33 cellular contexts compared by ENCODE assay signal in the genomic region with DNA sequence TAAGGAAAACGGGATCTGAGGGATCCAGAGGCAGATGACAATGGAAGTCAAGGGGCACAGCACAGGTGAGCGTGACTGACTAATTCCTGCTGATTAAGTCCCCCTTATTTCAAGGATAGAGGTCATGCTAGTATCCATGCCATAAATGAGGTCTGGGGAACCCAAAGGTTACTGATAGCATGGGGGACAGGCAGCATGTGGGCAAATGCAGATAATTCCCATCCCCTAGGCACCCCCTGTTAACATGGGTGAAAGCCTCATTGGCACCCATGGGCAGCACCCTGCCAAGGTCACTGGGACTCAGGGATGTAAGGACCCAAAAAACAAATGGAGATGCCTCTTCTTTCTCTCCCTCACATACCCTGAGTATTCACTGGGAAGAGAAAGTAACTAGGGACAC.
"Had no signal": no experiment of that assay in that cellular context is flagged by ENCODE, and none has a peak within 500 bp of the region (broad histone marks: within the 10 kb centered on the region; RNA-seq: fewer than 3 reads in every experiment).

No MANE protein-coding gene starts in this region.

- H3K9me3 ChIP-seq: adrenal gland, colonic mucosa had no signal

- H3K4me1 ChIP-seq: adrenal gland, breast epithelium, colonic mucosa had no signal

- DNase-seq: activated CD4-positive, alpha-beta memory T cell treated with anti-CD3 and anti-CD28 coated beads for 36 hours; activated CD4-positive, alpha-beta T cell treated with anti-CD3 and anti-CD28 coated beads for 36 hours; activated CD4-positive, alpha-beta T cell treated with anti-CD3 and anti-CD28 coated beads, Interleukin-2, amount 10 ng/mL, durations not matched to agents 24 days and 14 days; activated CD4-positive, CD25-positive, alpha-beta regulatory T cell; activated CD4-positive, CD25-positive, alpha-beta regulatory T cell treated with anti-CD3 and anti-CD28 coated beads, Interleukin-2, amount 50 U/mL, for 72 hours; activated CD8-positive, alpha-beta memory T cell treated with anti-CD3 and anti-CD28 coated beads, Interleukin-2, amount 10 ng/mL, durations not matched to agents 7 days and 5 days; activated CD8-positive, alpha-beta memory T cell treated with anti-CD3 and anti-CD28 coated beads, Interleukin-2, amount 50 U/mL, for 4 hours; activated CD8-positive, alpha-beta T cell treated with anti-CD3 and anti-CD28 coated beads, Interleukin-2, amount 10 ng/mL, durations not matched to agents 7 days and 5 days; activated effector memory CD4-positive, alpha-beta T cell treated with anti-CD3 and anti-CD28 coated beads, Interleukin-2, amount 50 U/mL, for 16 hours; activated naive CD4-positive, alpha-beta T cell treated with anti-CD3 and anti-CD28 coated beads for 36 hours; activated naive CD8-positive, alpha-beta T cell treated with anti-CD3 and anti-CD28 coated beads for 36 hours; activated naive CD8-positive, alpha-beta T cell treated with anti-CD3 and anti-CD28 coated beads, Interleukin-2, amount 50 U/mL, for 24 hours; activated T-cell treated with anti-CD3 and anti-CD28 coated beads, Interleukin-2, amount 50 U/mL, for 1 hour; activated T-cell treated with anti-CD3 and anti-CD28 coated beads, Interleukin-2, amount 50 U/mL, for 48 hours; amygdala; aorta; central memory CD4-positive, alpha-beta T cell; cerebellar nuclear complex; colonic mucosa; effector CD8-positive, alpha-beta T cell; foreskin fibroblast; T-helper 1 cell; T-helper 17 cell; T1000 had no signal

- H3K4me3 Mint-ChIP-seq: activated CD4-positive, alpha-beta memory T cell treated with anti-CD3 and anti-CD28 coated beads for 36 hours; activated CD4-positive, alpha-beta T cell treated with anti-CD3 and anti-CD28 coated beads for 36 hours; activated CD4-positive, alpha-beta T cell treated with anti-CD3 and anti-CD28 coated beads, Interleukin-2, amount 10 ng/mL, durations not matched to agents 24 days and 14 days; activated CD8-positive, alpha-beta memory T cell treated with anti-CD3 and anti-CD28 coated beads, Interleukin-2, amount 10 ng/mL, durations not matched to agents 7 days and 5 days; activated CD8-positive, alpha-beta T cell treated with anti-CD3 and anti-CD28 coated beads, Interleukin-2, amount 10 ng/mL, durations not matched to agents 7 days and 5 days; activated naive CD4-positive, alpha-beta T cell treated with anti-CD3 and anti-CD28 coated beads for 36 hours; activated naive CD4-positive, alpha-beta T cell treated with anti-CD3 and anti-CD28 coated beads, Interleukin-2, amount 50 U/mL, for 24 hours; activated naive CD8-positive, alpha-beta T cell treated with anti-CD3 and anti-CD28 coated beads for 36 hours; activated naive CD8-positive, alpha-beta T cell treated with anti-CD3 and anti-CD28 coated beads, Interleukin-2, amount 50 U/mL, for 24 hours; activated T-helper 1 cell treated with anti-CD3 and anti-CD28 coated beads, Interleukin-12 subunit alpha, Interleukin-12 subunit beta, Interleukin-2, Interleukin-4 antibody, amounts not matched to agents 30 ng/mL and 10 ng/mL and 1 ng/mL, durations not matched to agents 14 hours and 24 hours and 36 hours; brain; T-helper 17 cell; T-helper 2 cell treated with Interferon-gamma antibody and Interleukin-4, amounts not matched to agents 5 μg/mL and 100 μg/mL, for 36 hours had no signal

- H3K36me3 ChIP-seq: adrenal gland, breast epithelium, cardiac muscle cell, colonic mucosa had no signal

- H3K27ac ChIP-seq: adrenal gland, breast epithelium, cardiac muscle cell, colonic mucosa, epithelial cell of prostate had no signal

- H3K27me3 Mint-ChIP-seq: activated CD4-positive, alpha-beta T cell treated with anti-CD3 and anti-CD28 coated beads, Interleukin-2, amount 10 ng/mL, durations not matched to agents 24 days and 14 days; activated CD8-positive, alpha-beta memory T cell treated with anti-CD3 and anti-CD28 coated beads, Interleukin-2, amount 10 ng/mL, durations not matched to agents 7 days and 5 days; T-helper 17 cell had no signal

- H3K27me3 ChIP-seq: adrenal gland, breast epithelium, cardiac muscle cell, colonic mucosa had no signal

- ATAC-seq: activated CD4-positive, alpha-beta T cell treated with anti-CD3 and anti-CD28 coated beads for 36 hours; activated CD8-positive, alpha-beta memory T cell treated with anti-CD3 and anti-CD28 coated beads, Interleukin-2, amount 10 ng/mL, durations not matched to agents 7 days and 5 days; activated CD8-positive, alpha-beta T cell treated with anti-CD3 and anti-CD28 coated beads, Interleukin-2, amount 10 ng/mL, durations not matched to agents 7 days and 5 days; activated naive CD8-positive, alpha-beta T cell treated with anti-CD3 and anti-CD28 coated beads, Interleukin-2, amount 50 U/mL, for 24 hours; T-helper 17 cell had no signal

- H3K36me3 Mint-ChIP-seq: activated CD4-positive, alpha-beta memory T cell treated with anti-CD3 and anti-CD28 coated beads for 36 hours; activated CD8-positive, alpha-beta memory T cell treated with anti-CD3 and anti-CD28 coated beads, Interleukin-2, amount 10 ng/mL, durations not matched to agents 7 days and 5 days; activated naive CD4-positive, alpha-beta T cell treated with anti-CD3 and anti-CD28 coated beads, Interleukin-2, amount 50 U/mL, for 24 hours; activated naive CD8-positive, alpha-beta T cell treated with anti-CD3 and anti-CD28 coated beads for 36 hours had no signal

- H3K4me1 Mint-ChIP-seq: activated CD4-positive, alpha-beta T cell treated with anti-CD3 and anti-CD28 coated beads for 36 hours; activated CD4-positive, alpha-beta T cell treated with anti-CD3 and anti-CD28 coated beads, Interleukin-2, amount 10 ng/mL, durations not matched to agents 24 days and 14 days; activated naive CD4-positive, alpha-beta T cell treated with anti-CD3 and anti-CD28 coated beads, Interleukin-2, amount 50 U/mL, for 24 hours; activated naive CD8-positive, alpha-beta T cell treated with anti-CD3 and anti-CD28 coated beads for 36 hours; activated naive CD8-positive, alpha-beta T cell treated with anti-CD3 and anti-CD28 coated beads, Interleukin-2, amount 50 U/mL, for 24 hours; brain; T-helper 17 cell had no signal

- H3K4me3 ChIP-seq: adrenal gland, breast epithelium, cardiac muscle cell, colonic mucosa had no signal

- H3K27ac Mint-ChIP-seq: activated CD4-positive, alpha-beta memory T cell treated with anti-CD3 and anti-CD28 coated beads for 36 hours; activated CD4-positive, alpha-beta T cell treated with anti-CD3 and anti-CD28 coated beads for 36 hours; activated CD4-positive, alpha-beta T cell treated with anti-CD3 and anti-CD28 coated beads, Interleukin-2, amount 10 ng/mL, durations not matched to agents 24 days and 14 days; activated CD8-positive, alpha-beta memory T cell treated with anti-CD3 and anti-CD28 coated beads, Interleukin-2, amount 10 ng/mL, durations not matched to agents 7 days and 5 days; activated CD8-positive, alpha-beta T cell treated with anti-CD3 and anti-CD28 coated beads, Interleukin-2, amount 10 ng/mL, durations not matched to agents 7 days and 5 days; activated naive CD4-positive, alpha-beta T cell treated with anti-CD3 and anti-CD28 coated beads for 36 hours; activated naive CD4-positive, alpha-beta T cell treated with anti-CD3 and anti-CD28 coated beads, Interleukin-2, amount 50 U/mL, for 24 hours; activated naive CD8-positive, alpha-beta T cell treated with anti-CD3 and anti-CD28 coated beads for 36 hours; activated naive CD8-positive, alpha-beta T cell treated with anti-CD3 and anti-CD28 coated beads, Interleukin-2, amount 50 U/mL, for 24 hours; activated T-helper 1 cell treated with anti-CD3 and anti-CD28 coated beads, Interleukin-12 subunit alpha, Interleukin-12 subunit beta, Interleukin-2, Interleukin-4 antibody, amounts not matched to agents 30 ng/mL and 10 ng/mL and 1 ng/mL, durations not matched to agents 14 hours and 24 hours and 36 hours; activated T-helper 2 cell treated with anti-CD3 and anti-CD28 coated beads, Interferon-gamma antibody, Interleukin-2, Interleukin-4, amounts not matched to agents 10 μg/mL and 5 μg/mL and 100 μg/mL, durations not matched to agents 14 hours and 24 hours and 36 hours; brain; T-helper 17 cell; T-helper 2 cell treated with Interferon-gamma antibody and Interleukin-4, amounts not matched to agents 5 μg/mL and 100 μg/mL, for 36 hours had no signal
